Comparison of ENCODE assay signal across 32 cellular contexts in genomic region chr1:3948344-3948743, GRCh38. TPM values are rescaled to one million over a fixed set of nuclear protein-coding genes. Genes with fewer than 3 reads are reported as not detected.
DNase-seq lines count a peak whose midpoint lies in the region; ATAC-seq, FAIRE-seq and TF ChIP-seq lines count a peak whose summit lies in the region.
"Had no signal": no experiment of that assay in that cellular context is flagged by ENCODE, and none has a peak within 500 bp of the region (broad histone marks: within the 10 kb centered on the region; RNA-seq: fewer than 3 reads in every experiment).

No MANE protein-coding gene starts in this region.

- peaks cover 16 to 18% of the 10 kb centered on the region in 2 experiments for H3K4me1 Mint-ChIP-seq in H9
- H3K4me1 Mint-ChIP-seq in activated CD8-positive, alpha-beta T cell treated with anti-CD3 and anti-CD28 coated beads for 36 hours (ENCODE audit: low read depth), result no peaks in the 10 kb centered on the region
- H3K4me1 Mint-ChIP-seq: activated CD4-positive, alpha-beta memory T cell treated with anti-CD3 and anti-CD28 coated beads, Interleukin-2, amount 10 ng/mL, durations not matched to agents 7 days and 5 days; activated naive CD4-positive, alpha-beta T cell treated with anti-CD3 and anti-CD28 coated beads, Interleukin-2, amount 50 U/mL, for 24 hours; activated T-helper 17 cell treated with anti-CD3 and anti-CD28 coated beads, Interleukin-2, amount 50 U/mL, for 72 hours; stimulated activated memory B cell treated with anti-CD40 and anti-IgM and Interleukin-4, amounts not matched to agents 10 μg/mL and 1 μg/mL and 100 μg/mL, for 72 hours had no signal

- no peaks in the 10 kb centered on the region for H3K23me2 ChIP-seq in H9 (ENCODE audit: insufficient read length, low read depth, low read length, poor library complexity, severe bottlenecking)

- H3K23ac ChIP-seq in H9 (ENCODE audit: insufficient read length, low read depth, low read length), result no peak overlapping the region

- H3K27me3 ChIP-seq in H9 (ENCODE audit: insufficient read depth, low read length), result no peaks in the 10 kb centered on the region
- H3K27me3 ChIP-seq: BLaER1 treated with 17β-estradiol and CSF1 and Interleukin-3, amounts not matched to agents 10 nM and 100 nM; colonic mucosa had no signal

- no peaks in the 10 kb centered on the region for H3K79me2 ChIP-seq in H9 (ENCODE audit: insufficient read depth, low read length)

- no CpG with 5 or more reads among the region's 9 CpGs for WGBS in H9 (ENCODE audit: extremely low coverage, insufficient read length, low lambda C conversion rate)

- H3K27ac Mint-ChIP-seq in H9, result no peak overlapping the region
- no peak overlapping the region for H3K27ac Mint-ChIP-seq in activated CD8-positive, alpha-beta T cell treated with anti-CD3 and anti-CD28 coated beads for 36 hours
- H3K27ac Mint-ChIP-seq: activated CD4-positive, alpha-beta memory T cell treated with anti-CD3 and anti-CD28 coated beads, Interleukin-2, amount 10 ng/mL, durations not matched to agents 7 days and 5 days; activated naive CD4-positive, alpha-beta T cell treated with anti-CD3 and anti-CD28 coated beads, Interleukin-2, amount 50 U/mL, for 24 hours; activated T-helper 17 cell treated with anti-CD3 and anti-CD28 coated beads, Interleukin-2, amount 50 U/mL, for 72 hours; stimulated activated memory B cell treated with anti-CD40 and anti-IgM and Interleukin-4, amounts not matched to agents 10 μg/mL and 1 μg/mL and 100 μg/mL, for 72 hours had no signal

- H4K91ac ChIP-seq in H9 (ENCODE audit: insufficient read length, low read depth, low read length), result no peak overlapping the region

- H3K36me3 Mint-ChIP-seq in H9 (ENCODE audit: insufficient read depth in 1 of 3, low read depth in 3 of 3), result peaks cover 0 to 3% (median 0%) of the 10 kb centered on the region in 3 experiments; a peak in 1 of 7 replicates
- no peaks in the 10 kb centered on the region for H3K36me3 Mint-ChIP-seq in activated CD8-positive, alpha-beta T cell treated with anti-CD3 and anti-CD28 coated beads for 36 hours (ENCODE audit: low read depth)
- H3K36me3 Mint-ChIP-seq: activated naive CD4-positive, alpha-beta T cell treated with anti-CD3 and anti-CD28 coated beads, Interleukin-2, amount 50 U/mL, for 24 hours; stimulated activated memory B cell treated with anti-CD40 and anti-IgM and Interleukin-4, amounts not matched to agents 10 μg/mL and 1 μg/mL and 100 μg/mL, for 72 hours had no signal

- H2BK5ac ChIP-seq in H9 (ENCODE audit: insufficient read length, low read length), result no peak overlapping the region

- H3K56ac ChIP-seq in H9 (ENCODE audit: insufficient read length, low read depth, low read length), result no peak overlapping the region

- CTCF ChIA-PET in activated CD8-positive, alpha-beta T cell treated with anti-CD3 and anti-CD28 coated beads for 36 hours (lab: Charles Lee), result no interaction called here

- TF ChIP-seq CTCF in H9 (conservative IDR thresholded peaks at IDR 0.05), result no peak
- TF ChIP-seq CTCF in GM10266 (IDR thresholded peaks at IDR 0.05; ENCODE audit: control insufficient read depth, insufficient read depth, low read depth, missing control alignments), result no peak
- no peak for TF ChIP-seq CTCF in activated CD8-positive, alpha-beta T cell treated with anti-CD3 and anti-CD28 coated beads for 36 hours (IDR thresholded peaks at IDR 0.05)

- no peak overlapping the region for H3K27ac ChIP-seq in H9 (ENCODE audit: insufficient read length, low read depth, low read length)
- no peak overlapping the region for H3K27ac ChIP-seq in epithelial cell of prostate
- H3K27ac ChIP-seq: BLaER1 treated with 17β-estradiol and CSF1 and Interleukin-3, amounts not matched to agents 10 nM and 100 nM; breast epithelium; colonic mucosa; heart right ventricle; PC-9; SK-N-MC; upper lobe of right lung had no signal

- H3K9me3 Mint-ChIP-seq in H9, result peaks cover 3 to 17% of the 10 kb centered on the region in 2 experiments; a peak in 2 of 5 replicates
- no peaks in the 10 kb centered on the region for H3K9me3 Mint-ChIP-seq in activated CD8-positive, alpha-beta T cell treated with anti-CD3 and anti-CD28 coated beads for 36 hours
- H3K9me3 Mint-ChIP-seq: activated CD4-positive, alpha-beta memory T cell treated with anti-CD3 and anti-CD28 coated beads, Interleukin-2, amount 10 ng/mL, durations not matched to agents 7 days and 5 days; activated naive CD4-positive, alpha-beta T cell treated with anti-CD3 and anti-CD28 coated beads, Interleukin-2, amount 50 U/mL, for 24 hours; activated T-helper 17 cell treated with anti-CD3 and anti-CD28 coated beads, Interleukin-2, amount 50 U/mL, for 72 hours had no signal

- H4K20me1 ChIP-seq in H9 (ENCODE audit: control insufficient read depth, insufficient read depth, insufficient read length), result no peaks in the 10 kb centered on the region
- H4K20me1 ChIP-seq: BLaER1 treated with 17β-estradiol and CSF1 and Interleukin-3, amounts not matched to agents 10 nM and 100 nM had no signal

- no peak for ATAC-seq in activated CD8-positive, alpha-beta T cell treated with anti-CD3 and anti-CD28 coated beads for 36 hours
- ATAC-seq: activated T-helper 17 cell treated with anti-CD3 and anti-CD28 coated beads, Interleukin-2, amount 50 U/mL, for 72 hours; heart right ventricle; right cardiac atrium; stimulated activated memory B cell treated with anti-CD40 and anti-IgM and Interleukin-4, amounts not matched to agents 10 μg/mL and 1 μg/mL and 100 μg/mL, for 72 hours; upper lobe of right lung had no signal

- H3K9ac ChIP-seq in H9 (ENCODE audit: extremely low read depth, insufficient read length, low read length), result no peak overlapping the region
- H3K9ac ChIP-seq: BLaER1 treated with 17β-estradiol and CSF1 and Interleukin-3, amounts not matched to agents 10 nM and 100 nM had no signal

- no peak overlapping the region for H3K4ac ChIP-seq in H9 (ENCODE audit: low read depth, low read length)

- H4K8ac ChIP-seq in H9 (replicated peaks; ENCODE audit: insufficient read length, low read depth, low read length), result no peak overlapping the region

- no peak overlapping the region for H2BK15ac ChIP-seq in H9 (ENCODE audit: low read depth, low read length)

- H2AFZ ChIP-seq in H9 (ENCODE audit: low read length), result no peak overlapping the region
- H2AFZ ChIP-seq: PC-9 had no signal

- H2AK5ac ChIP-seq in H9 (ENCODE audit: insufficient read length, low read length), result no peak overlapping the region

- H3T11ph ChIP-seq in H9 (ENCODE audit: low read length), result no peak overlapping the region

- no peak overlapping the region for H3K4me3 Mint-ChIP-seq in H9
- no peak overlapping the region for H3K4me3 Mint-ChIP-seq in activated CD8-positive, alpha-beta T cell treated with anti-CD3 and anti-CD28 coated beads for 36 hours
- H3K4me3 Mint-ChIP-seq: activated CD4-positive, alpha-beta memory T cell treated with anti-CD3 and anti-CD28 coated beads, Interleukin-2, amount 10 ng/mL, durations not matched to agents 7 days and 5 days; activated naive CD4-positive, alpha-beta T cell treated with anti-CD3 and anti-CD28 coated beads, Interleukin-2, amount 50 U/mL, for 24 hours; activated T-helper 17 cell treated with anti-CD3 and anti-CD28 coated beads, Interleukin-2, amount 50 U/mL, for 72 hours; neural crest cell; stimulated activated memory B cell treated with anti-CD40 and anti-IgM and Interleukin-4, amounts not matched to agents 10 μg/mL and 1 μg/mL and 100 μg/mL, for 72 hours had no signal

- no peak for FAIRE-seq in RCC 7860 (lab: Jason Lieb, UNC)
- FAIRE-seq: GM12891 had no signal

- no peak overlapping the region for H3K14ac ChIP-seq in H9 (ENCODE audit: insufficient read depth, low read length)

- H3K4me2 ChIP-seq in H9 (ENCODE audit: insufficient read depth, insufficient read length, low read length), result no peak overlapping the region
- H3K4me2 ChIP-seq: BLaER1 treated with 17β-estradiol and CSF1 and Interleukin-3, amounts not matched to agents 10 nM and 100 nM; PC-9 had no signal

- no peak overlapping the region for H4K5ac ChIP-seq in H9 (ENCODE audit: insufficient read length, low read depth, low read length)

- H3K79me1 ChIP-seq in H9 (ENCODE audit: insufficient read depth, low read depth, low read length, poor library complexity, severe bottlenecking), result no peaks in the 10 kb centered on the region

- intact Hi-C loops in activated CD8-positive, alpha-beta T cell treated with anti-CD3 and anti-CD28 coated beads for 36 hours (cut with micrococcal nuclease), result no loop called here

- no peak overlapping the region for H2BK20ac ChIP-seq in H9 (ENCODE audit: low read depth, low read length, poor library complexity, severe bottlenecking)

- no peak overlapping the region for H3K18ac ChIP-seq in H9 (ENCODE audit: insufficient read length, low read depth, low read length)

- no peaks in the 10 kb centered on the region for H3K4me1 ChIP-seq in H9 (ENCODE audit: insufficient read depth, low read length)
- H3K4me1 ChIP-seq: breast epithelium, colonic mucosa, heart right ventricle, upper lobe of right lung had no signal

- peaks cover 17% of the 10 kb centered on the region for H3K27me3 Mint-ChIP-seq in H9 (ENCODE audit: low read depth)
- H3K27me3 Mint-ChIP-seq in activated CD8-positive, alpha-beta T cell treated with anti-CD3 and anti-CD28 coated beads for 36 hours, result peaks cover 7% of the 10 kb centered on the region

- H3K9me3 ChIP-seq in H9 (ENCODE audit: control insufficient read depth, low read depth, low read length), result no peaks in the 10 kb centered on the region
- H3K9me3 ChIP-seq: colonic mucosa, heart right ventricle, upper lobe of right lung had no signal

- H2BK12ac ChIP-seq in H9 (ENCODE audit: insufficient read length, low read depth, low read length), result no peak overlapping the region

- H2BK120ac ChIP-seq in H9 (ENCODE audit: low read depth, low read length, poor library complexity, severe bottlenecking), result no peak overlapping the region

- POLR2A ChIA-PET in activated CD8-positive, alpha-beta T cell treated with anti-CD3 and anti-CD28 coated beads for 36 hours (lab: Charles Lee), result no interaction called here

- peak; percentile 89 for DNase-seq in COLO668 (lab: John Stamatoyannopoulos, UW; ENCODE audit: unreplicated experiment)
- DNase-seq in H9, result peak; percentile 25
- peak; percentile 57 for DNase-seq in RCC 7860 (ENCODE audit: low spot score)
- peak; percentile 29 for DNase-seq in epithelial cell of prostate (ENCODE audit: low read depth, low spot score)
- DNase-seq in activated CD4-positive, CD25-positive, alpha-beta regulatory T cell (lab: John Stamatoyannopoulos, UW), result no peak
- DNase-seq in NCI-H226, result no peak
- DNase-seq in GM10266 (ENCODE audit: extremely low spot score), result no peak
- DNase-seq in activated CD8-positive, alpha-beta T cell treated with anti-CD3 and anti-CD28 coated beads for 36 hours, result no peak
- DNase-seq: activated CD4-positive, alpha-beta memory T cell treated with anti-CD3 and anti-CD28 coated beads, Interleukin-2, amount 10 ng/mL, durations not matched to agents 7 days and 5 days; activated CD4-positive, CD25-positive, alpha-beta regulatory T cell treated with anti-CD3 and anti-CD28 coated beads, Interleukin-2, amount 50 U/mL, for 72 hours; amygdala; colonic mucosa; effector CD8-positive, alpha-beta T cell; EL; erythroblast; heart right ventricle; Kasumi-1; NCI-H1694 treated with DMSO at 0.1 percent for 48 hours; PC-9; right cardiac atrium; stimulated activated CD4-positive, alpha-beta T cell treated with anti-CD3 and anti-CD28 coated beads, Interleukin-12 subunit alpha, Interleukin-12 subunit beta, amount 100 ng/mL, for 4 hours; stimulated activated CD4-positive, alpha-beta T cell treated with anti-CD3 and anti-CD28 coated beads, Interleukin-4, amount 100 ng/mL, for 1 hour; substantia nigra; upper lobe of right lung had no signal

RNA-seq across cellular contexts. Expression of gene C1orf174, which starts 48.3 kb away (rescaled TPM):
- total RNA-seq in H9 (2021), result 20.6 and 21.1 TPM in 2 replicates
- 10 to 100 TPM; 43.7 to 44.0 TPM for total RNA-seq in activated CD8-positive, alpha-beta T cell treated with anti-CD3 and anti-CD28 coated beads for 36 hours

Comparison
In these comparisons a context has a peak if more than half of its experiments do, and no peak if none do; other contexts are left out.
1. DNase-seq: peak in COLO668 (single experiment), H9 (single experiment), RCC 7860 (single experiment) and epithelial cell of prostate (single experiment); none in activated CD4-positive, CD25-positive, alpha-beta regulatory T cell (0 of 4), NCI-H226 (single experiment), GM10266 (single experiment) and activated CD8-positive, alpha-beta T cell treated with anti-CD3 and anti-CD28 coated beads for 36 hours (single experiment).